Comparison of ENCODE assay signal across 7 cellular contexts in genomic region chr2:98607741-98608117, GRCh38. TPM values are rescaled to one million over a fixed set of nuclear protein-coding genes. Genes with fewer than 3 reads are reported as not detected.
A peak's percentile ranks its signal among the peaks of the same experiment; 100 is the strongest.
DNase-seq lines count a peak whose midpoint lies in the region; ATAC-seq and TF ChIP-seq lines count a peak whose summit lies in the region.

No MANE protein-coding gene starts in this region.

- no peaks in the 10 kb centered on the region for H3K27me3 Mint-ChIP-seq in T-cell

- no peaks in the 10 kb centered on the region for H3K9me2 ChIP-seq in HCT116 (ENCODE audit: insufficient read depth)

- intact Hi-C loops in HCT116 (cut with micrococcal nuclease): no loop called here

- H3K27ac ChIP-seq in HCT116 (ENCODE audit: low read depth, low read length) (peak overlapping the region; percentile 77), trophoblast cell (ENCODE audit: low read depth, low read length) (peak overlapping the region; percentile 90)

- WGBS in trophoblast cell (ENCODE audit: extremely low coverage, insufficient coverage, insufficient read length): no CpG with 5 or more reads among the region's 7 CpGs

- peaks cover 13% of the 10 kb centered on the region for H3K79me1 ChIP-seq in trophoblast cell (ENCODE audit: low read length)

- no peak overlapping the region for H2AFZ ChIP-seq in HCT116 (ENCODE audit: low read depth, low read length, poor library complexity, severe bottlenecking)
- peak overlapping the region; percentile 64 for H2AFZ ChIP-seq in trophoblast cell (ENCODE audit: insufficient read depth, low read length, poor library complexity)

- H4K8ac ChIP-seq in trophoblast cell (ENCODE audit: low read depth, low read length): peak overlapping the region; percentile 100

- peak overlapping the region; percentile 56 for H3K18ac ChIP-seq in trophoblast cell (ENCODE audit: low read length)

- H4K91ac ChIP-seq in trophoblast cell (ENCODE audit: low read depth, low read length): peak overlapping the region; percentile 68

- H2BK12ac ChIP-seq in trophoblast cell (ENCODE audit: low read length): no peak overlapping the region

- no peaks in the 10 kb centered on the region; the same call in 1 of the 2 replicates for H4K20me1 ChIP-seq in HCT116 (ENCODE audit: insufficient read depth)

- H3K4me1 Mint-ChIP-seq in T-cell: peaks cover 61 to 70% (median 66%) of the 10 kb centered on the region in 3 donors

- H3K9me3 ChIP-seq in HCT116 (ENCODE audit: control insufficient read depth in 1 of 2, insufficient read depth in 1 of 2, low read depth in 1 of 2, low read length in 2 of 2): no peaks in the 10 kb centered on the region
- H3K9me3 ChIP-seq in trophoblast cell (ENCODE audit: insufficient read depth, low read depth, low read length): no peaks in the 10 kb centered on the region

- H3K23ac ChIP-seq in trophoblast cell (ENCODE audit: low read length): no peak overlapping the region

- H3K9ac ChIP-seq in HCT116 (ENCODE audit: low read length) (peak overlapping the region; percentile 96), trophoblast cell (ENCODE audit: low read length) (peak overlapping the region; percentile 95)

- H3K14ac ChIP-seq in trophoblast cell (ENCODE audit: low read length): peak overlapping the region; percentile 82

- H3K4me2 ChIP-seq in HCT116 (ENCODE audit: low read length) (peak overlapping the region; percentile 95), trophoblast cell (ENCODE audit: low read length) (peak overlapping the region; percentile 79)

- peak overlapping the region; percentile 85 to 95 (median 90) for H3K4me3 Mint-ChIP-seq in T-cell

- H3K4me1 ChIP-seq in HCT116 (ENCODE audit: control insufficient read depth in 1 of 2, insufficient read depth in 2 of 2, low read length in 2 of 2): peaks cover 7 to 22% of the 10 kb centered on the region in 2 experiments; a peak in 3 of 4 replicates
- peaks cover 7 to 9% of the 10 kb centered on the region in 2 experiments for H3K4me1 ChIP-seq in trophoblast cell (ENCODE audit: control insufficient read depth in 1 of 2, insufficient read depth in 2 of 2, low read length in 2 of 2)

- H3K36me3 ChIP-seq in HCT116 (ENCODE audit: control insufficient read depth in 1 of 2, insufficient read depth in 2 of 2, low read length in 2 of 2): peaks cover 17 to 22% of the 10 kb centered on the region in 2 experiments; a peak in 3 of 4 replicates
- H3K36me3 ChIP-seq in trophoblast cell (ENCODE audit: control insufficient read depth in 1 of 2, insufficient read depth in 2 of 2, low read length in 2 of 2): peaks cover 10 to 14% of the 10 kb centered on the region in 2 experiments

- no peak for DNase-seq in HCT116 (ENCODE audit: low read depth, low spot score)
- no peak for DNase-seq in T-cell
- no peak for DNase-seq in foreskin fibroblast
- DNase-seq in trophoblast cell: peak in 1 of 2 donors; percentile 24
- DNase-seq in cerebellar nuclear complex (lab: John Stamatoyannopoulos, UW): no peak
- no peak for DNase-seq in GDM1 (lab: John Stamatoyannopoulos, UW)
- no peak for DNase-seq in NCI-H345 (lab: John Stamatoyannopoulos, UW)

- POLR2A ChIA-PET in HCT116 (lab: Charles Lee) (no interaction called here), T-cell (lab: Charles Lee) (interaction anchor here in 1 of 2 donors (1.2 kb wide), 1 partner anchor 10 kb away, joined by 3 read pairs; no protein-coding TSS in a partner anchor)

- H3K36me3 Mint-ChIP-seq in T-cell: peaks cover 21% of the 10 kb centered on the region

- no peak overlapping the region for H2AK5ac ChIP-seq in trophoblast cell (ENCODE audit: low read length)

- H2BK5ac ChIP-seq in trophoblast cell (ENCODE audit: low read depth, low read length, poor library complexity): no peak overlapping the region

- BruUV-seq in HCT116 (replicated peaks; lab: Mats Ljungman, UMichigan): TSS peak; percentile 51

- no peaks in the 10 kb centered on the region for H3K9me3 Mint-ChIP-seq in T-cell

- H3K27me3 ChIP-seq in HCT116 (ENCODE audit: insufficient read depth, low read length): no peaks in the 10 kb centered on the region
- H3K27me3 ChIP-seq in trophoblast cell (ENCODE audit: insufficient read depth, low read length): no peaks in the 10 kb centered on the region

- H3K4ac ChIP-seq in trophoblast cell (ENCODE audit: low read depth, low read length): peak overlapping the region; percentile 30

- RAD21 ChIA-PET in HCT116 (lab: Charles Lee; ENCODE audit: low non-redundant PET in 1 of 2, low total read pairs in 2 of 2, uncharacterized antibody in 2 of 2, unreplicated experiment in 2 of 2): no interaction called here

- H3K4me3 ChIP-seq in HCT116 (replicated peaks in 1 of 2; ENCODE audit: low read depth in 1 of 2, low read length in 2 of 2) (peak overlapping the region; percentile 51 to 95), foreskin fibroblast (ENCODE audit: low read depth in 1 of 2, low read length in 2 of 2) (peak overlapping the region; percentile 63 to 72), trophoblast cell (ENCODE audit: low read depth, low read length) (peak overlapping the region; percentile 95)

- peak overlapping the region; percentile 70 for H4K12ac ChIP-seq in trophoblast cell (ENCODE audit: low read depth, low read length)

- CTCF ChIA-PET in HCT116 (lab: Charles Lee): no interaction called here
- CTCF ChIA-PET in T-cell (lab: Charles Lee): interaction anchor here in 1 of 2 donors (1.1 kb wide), 1 partner anchor 11 kb away, joined by 3 read pairs; no protein-coding TSS in a partner anchor

- no peak for TF ChIP-seq POLR2A in HCT116 (IDR thresholded peaks at IDR 0.05; ENCODE audit: borderline replicate concordance, extremely low read depth, insufficient read depth, insufficient read length)

- ATAC-seq in HCT116 (peak; percentile 5; the same call in 1 of the 2 replicates), T-cell (replicated peaks in 1 of 4) (peak in 3 of 4 experiments; percentile 1 to 13 (median 1))

- TF ChIP-seq RAD21 in HCT116 (IDR thresholded peaks at IDR 0.05; ENCODE audit: low read depth): no peak

- H3K79me2 ChIP-seq in HCT116 (ENCODE audit: insufficient read depth, low read length) (peaks cover 78% of the 10 kb centered on the region), trophoblast cell (ENCODE audit: control insufficient read depth, insufficient read depth, low read length, poor library complexity) (peaks cover 15% of the 10 kb centered on the region)

- TF ChIP-seq CTCF in HCT116 (IDR thresholded peaks at IDR 0.05 in 2 of 3, conservative IDR thresholded peaks at IDR 0.05 in 1 of 3; ENCODE audit: borderline replicate concordance in 1 of 3, insufficient read depth in 1 of 3, low read depth in 2 of 3, low read length in 2 of 3): no peak
- no peak for TF ChIP-seq CTCF in foreskin fibroblast (IDR thresholded peaks at IDR 0.05; ENCODE audit: low read depth, low read length)

- H2BK120ac ChIP-seq in trophoblast cell (ENCODE audit: insufficient read depth, low read length, poor library complexity): no peak overlapping the region

- H3K27ac Mint-ChIP-seq in T-cell: peak overlapping the region; percentile 87 to 94

TF ChIP-seq in HCT116, 20 proteins besides CTCF, POLR2A, EP300 and RAD21:
- TF ChIP-seq FOSL1 (IDR thresholded peaks at IDR 0.05; ENCODE audit: low read depth): no peak
- no peak for TF ChIP-seq YY1 (IDR thresholded peaks at IDR 0.05; ENCODE audit: extremely low read depth, insufficient replicate concordance, low read depth, low read length)

RNA-seq across cellular contexts. Expression of gene COA5, which starts 0.6 kb away (rescaled TPM):
- 18.6 TPM for total RNA-seq in HCT116 (2021; ENCODE audit: unreplicated experiment)
- polyA plus RNA-seq in HCT116 (2012): 15.1 and 18.6 TPM in 2 replicates
- total RNA-seq in T-cell: 10 to 100 TPM; 24.6 to 45.8 (median 39.9) TPM
- polyA plus RNA-seq in trophoblast cell (2013): 32.9 and 35.0 TPM in 2 replicates

RNA-seq across cellular contexts. Expression of gene UNC50, which starts 0.7 kb away (rescaled TPM):
- total RNA-seq in HCT116 (2021; ENCODE audit: unreplicated experiment) (33.0 TPM), T-cell (10 to 100 TPM; 19.5 to 37.9 (median 29.5) TPM)
- polyA plus RNA-seq in HCT116 (2012): 17.8 and 21.7 TPM in 2 replicates
- polyA plus RNA-seq in trophoblast cell (2013): 58.4 and 66.1 TPM in 2 replicates
